Comparison of ENCODE assay signal across 8 cellular contexts in the genomic region with DNA sequence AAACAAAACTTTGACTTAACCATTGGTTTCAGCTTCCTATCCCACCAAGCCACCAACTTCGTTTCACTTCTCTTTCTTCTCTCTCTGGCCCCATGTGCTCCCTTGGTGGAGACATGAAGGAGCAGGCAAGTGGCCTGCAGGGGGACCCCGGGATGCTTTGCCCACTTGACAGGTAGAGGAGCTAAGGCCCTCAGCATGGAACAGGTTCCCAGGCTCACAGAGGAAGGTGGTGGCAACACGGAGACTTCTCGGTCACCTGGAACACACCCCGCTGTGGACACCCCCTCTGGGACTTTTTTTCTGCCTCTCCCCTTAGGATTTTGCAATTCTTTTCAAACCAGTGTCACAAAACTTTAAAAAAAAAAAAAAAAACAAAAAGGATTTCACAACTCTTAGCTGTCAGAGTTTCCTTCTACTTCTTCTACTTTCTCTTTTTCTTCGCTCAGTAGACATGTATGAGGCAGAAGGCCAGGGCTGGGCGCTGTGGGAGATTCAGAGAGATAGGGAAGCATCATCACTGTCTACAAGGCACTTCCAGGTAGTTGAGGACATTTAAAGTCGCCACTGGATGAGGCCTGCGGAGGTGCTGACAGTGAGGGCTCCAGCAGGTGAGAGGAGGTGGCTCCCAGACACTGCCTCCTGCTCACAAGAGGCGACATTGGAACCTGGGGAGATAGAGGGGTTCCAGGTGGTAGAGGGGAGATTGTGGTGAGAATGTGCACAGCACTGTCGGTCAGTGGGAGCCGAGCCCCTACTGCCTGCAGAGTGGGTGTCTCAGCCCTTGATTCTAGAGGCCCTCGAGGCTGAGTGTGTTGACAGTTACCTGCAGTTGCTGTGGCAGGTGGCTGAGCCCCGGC.
DNase-seq lines count a peak whose midpoint lies in the region; ATAC-seq and TF ChIP-seq lines count a peak whose summit lies in the region.
"Had no signal": no experiment of that assay in that cellular context is flagged by ENCODE, and none has a peak within 500 bp of the region (broad histone marks: within the 10 kb centered on the region; RNA-seq: fewer than 3 reads in every experiment).

No MANE protein-coding gene starts in this region.

- no peak overlapping the region for H3K4me2 ChIP-seq in osteoblast (ENCODE audit: insufficient read depth, low read length)

- H3K4me3 Mint-ChIP-seq in central memory CD8-positive, alpha-beta T cell, result no peak overlapping the region

- H3K36me3 ChIP-seq in osteoblast (ENCODE audit: insufficient read depth, low read length) (peaks cover 48% of the 10 kb centered on the region), suprapubic skin (peaks cover 48% of the 10 kb centered on the region)

- no peaks in the 10 kb centered on the region for H3K4me1 Mint-ChIP-seq in central memory CD8-positive, alpha-beta T cell

- no peaks in the 10 kb centered on the region for H3K79me2 ChIP-seq in osteoblast (ENCODE audit: insufficient read depth, low read length)

- H3K36me3 Mint-ChIP-seq in central memory CD8-positive, alpha-beta T cell (ENCODE audit: insufficient read depth), result no peaks in the 10 kb centered on the region

- H3K9me3 ChIP-seq in osteoblast (ENCODE audit: low read depth, low read length), result no peaks in the 10 kb centered on the region
- no peaks in the 10 kb centered on the region for H3K9me3 ChIP-seq in suprapubic skin

- peaks cover 25% of the 10 kb centered on the region for H3K27me3 Mint-ChIP-seq in central memory CD8-positive, alpha-beta T cell

- H3K27me3 ChIP-seq in osteoblast (ENCODE audit: insufficient read depth, low read length) (no peaks in the 10 kb centered on the region), suprapubic skin (no peaks in the 10 kb centered on the region)

- no peak overlapping the region for H2AFZ ChIP-seq in osteoblast (ENCODE audit: low read length)

- H4K20me1 ChIP-seq in osteoblast (ENCODE audit: insufficient read depth, low read length), result no peaks in the 10 kb centered on the region

- no peak for TF ChIP-seq EP300 in suprapubic skin (IDR thresholded peaks at IDR 0.05)

- H3K4me3 ChIP-seq in Jurkat, Clone E6-1 (ENCODE audit: low read length), result no peak overlapping the region
- no peak overlapping the region for H3K4me3 ChIP-seq in osteoblast (ENCODE audit: insufficient read depth, low read length)
- no peak overlapping the region for H3K4me3 ChIP-seq in suprapubic skin
- H3K4me3 ChIP-seq: SK-N-MC had no signal

- H3K27ac ChIP-seq in osteoblast (ENCODE audit: low read depth, low read length) (peak overlapping the region; percentile 32), suprapubic skin (no peak overlapping the region)
- H3K27ac ChIP-seq: SK-N-MC had no signal

- peak; percentile 19 for DNase-seq in Jurkat, Clone E6-1 (ENCODE audit: low read depth, low spot score)
- DNase-seq in central memory CD8-positive, alpha-beta T cell (ENCODE audit: low spot score in 2 of 2), result no peak
- DNase-seq in osteoblast (ENCODE audit: insufficient read length, low spot score, missing footprints) (no peak), suprapubic skin (ENCODE audit: low spot score in 2 of 2) (no peak), epidermal melanocyte (ENCODE audit: insufficient read length, low spot score) (no peak)

- TF ChIP-seq CTCF in osteoblast (IDR thresholded peaks at IDR 0.05; ENCODE audit: extremely low read depth, low read depth, low read length) (peak; percentile 16), suprapubic skin (IDR thresholded peaks at IDR 0.05) (no peak)

- ATAC-seq in GM18511 (IDR thresholded peaks at IDR 0.05; ENCODE audit: unreplicated experiment) (peak; percentile 93), GM21576 (IDR thresholded peaks at IDR 0.05; ENCODE audit: unreplicated experiment) (peak; percentile 94)
- peak; percentile 32 for ATAC-seq in central memory CD8-positive, alpha-beta T cell (replicated peaks; ENCODE audit: extremely low read depth, poor library complexity, severe bottlenecking)

- TF ChIP-seq POLR2A in suprapubic skin (IDR thresholded peaks at IDR 0.05), result no peak

- WGBS in suprapubic skin, result 80% methylated on average over 13 of the region's 14 CpGs

- peak overlapping the region; percentile 50 for H3K27ac Mint-ChIP-seq in central memory CD8-positive, alpha-beta T cell (ENCODE audit: low read depth)

- no peaks in the 10 kb centered on the region for H3K9me3 Mint-ChIP-seq in central memory CD8-positive, alpha-beta T cell

- H3K4me1 ChIP-seq in osteoblast (ENCODE audit: insufficient read depth, low read length) (no peaks in the 10 kb centered on the region), suprapubic skin (no peaks in the 10 kb centered on the region)

Comparison
In these comparisons a context has a peak if more than half of its experiments do, and no peak if none do; other contexts are left out.
1. ATAC-seq: peak in every context shown above with its lines; median percentile 94 in GM21576; 93 in GM18511; 32 in central memory CD8-positive, alpha-beta T cell.